Comparison of ENCODE assay signal across 26 cellular contexts in genomic region chr11:116689413-116690127, GRCh38.
"Had no signal": no experiment of that assay in that cellular context is flagged by ENCODE, and none has a peak within 500 bp of the region (broad histone marks: within the 10 kb centered on the region; RNA-seq: fewer than 3 reads in every experiment).

No MANE protein-coding gene starts in this region.

- H3K36me3 ChIP-seq: esophagus squamous epithelium, left lung, tibial nerve had no signal

- H3K36me3 Mint-ChIP-seq: activated naive CD4-positive, alpha-beta T cell treated with anti-CD3 and anti-CD28 coated beads, Interleukin-2, amount 50 U/mL, for 24 hours; stimulated activated naive B cell treated with anti-CD40 and anti-IgM and Interleukin-4, amounts not matched to agents 10 μg/mL and 1 μg/mL and 100 μg/mL, for 72 hours; WTC11 had no signal

- H3K4me1 ChIP-seq: left lung, tibial nerve had no signal

- H3K27ac ChIP-seq: esophagus squamous epithelium, left lung, tibial nerve had no signal

- H3K4me3 Mint-ChIP-seq: activated CD4-positive, alpha-beta T cell treated with anti-CD3 and anti-CD28 coated beads, Interleukin-2, amount 10 ng/mL, durations not matched to agents 7 days and 5 days; activated CD8-positive, alpha-beta T cell treated with anti-CD3 and anti-CD28 coated beads, Interleukin-2, amount 10 ng/mL, durations not matched to agents 7 days and 5 days; activated naive CD4-positive, alpha-beta T cell treated with anti-CD3 and anti-CD28 coated beads, Interleukin-2, amount 50 U/mL, for 24 hours; activated naive CD8-positive, alpha-beta T cell treated with anti-CD3 and anti-CD28 coated beads, Interleukin-2, amount 50 U/mL, for 24 hours; activated T-cell treated with anti-CD3 and anti-CD28 coated beads, Interleukin-2, amount 50 U/mL, for 4 hours; dendritic cell treated with granulocyte-macrophage colony-stimulating factor and Interleukin-4, amounts not matched to agents 40 ng/mL and 50 ng/mL, for 4 days; nephron; stimulated activated naive B cell treated with anti-CD40 and anti-IgM and Interleukin-4, amounts not matched to agents 10 μg/mL and 1 μg/mL and 100 μg/mL, for 72 hours; WTC11 had no signal

- H3K27me3 Mint-ChIP-seq: progenitor cell of endocrine pancreas had no signal

- H3K27ac Mint-ChIP-seq: activated CD4-positive, alpha-beta T cell treated with anti-CD3 and anti-CD28 coated beads, Interleukin-2, amount 10 ng/mL, durations not matched to agents 7 days and 5 days; activated CD8-positive, alpha-beta T cell treated with anti-CD3 and anti-CD28 coated beads, Interleukin-2, amount 10 ng/mL, durations not matched to agents 7 days and 5 days; activated naive CD4-positive, alpha-beta T cell treated with anti-CD3 and anti-CD28 coated beads, Interleukin-2, amount 50 U/mL, for 24 hours; activated naive CD8-positive, alpha-beta T cell treated with anti-CD3 and anti-CD28 coated beads, Interleukin-2, amount 50 U/mL, for 24 hours; activated T-helper 2 cell treated with anti-CD3 and anti-CD28 coated beads, Interferon-gamma antibody, Interleukin-2, Interleukin-4, amounts not matched to agents 10 μg/mL and 5 μg/mL and 100 μg/mL, durations not matched to agents 14 hours and 24 hours and 36 hours; dendritic cell treated with granulocyte-macrophage colony-stimulating factor and Interleukin-4, amounts not matched to agents 40 ng/mL and 50 ng/mL, for 4 days; progenitor cell of endocrine pancreas; WTC11 had no signal

- H3K9me3 Mint-ChIP-seq: activated CD4-positive, alpha-beta T cell treated with anti-CD3 and anti-CD28 coated beads, Interleukin-2, amount 10 ng/mL, durations not matched to agents 7 days and 5 days; activated naive CD4-positive, alpha-beta T cell treated with anti-CD3 and anti-CD28 coated beads, Interleukin-2, amount 50 U/mL, for 24 hours; activated naive CD8-positive, alpha-beta T cell treated with anti-CD3 and anti-CD28 coated beads, Interleukin-2, amount 50 U/mL, for 24 hours; activated T-cell treated with anti-CD3 and anti-CD28 coated beads, Interleukin-2, amount 50 U/mL, for 4 hours; activated T-helper 2 cell treated with anti-CD3 and anti-CD28 coated beads, Interferon-gamma antibody, Interleukin-2, Interleukin-4, amounts not matched to agents 10 μg/mL and 5 μg/mL and 100 μg/mL, durations not matched to agents 14 hours and 24 hours and 36 hours; dendritic cell treated with granulocyte-macrophage colony-stimulating factor and Interleukin-4, amounts not matched to agents 40 ng/mL and 50 ng/mL, for 4 days; nephron; stimulated activated naive B cell treated with anti-CD40 and anti-IgM and Interleukin-4, amounts not matched to agents 10 μg/mL and 1 μg/mL and 100 μg/mL, for 72 hours; WTC11 had no signal

- H3K9me3 ChIP-seq: esophagus squamous epithelium, left lung, mucosa of descending colon, tibial nerve had no signal

- DNase-seq: activated CD4-positive, alpha-beta T cell treated with anti-CD3 and anti-CD28 coated beads for 1 hour; activated CD4-positive, alpha-beta T cell treated with anti-CD3 and anti-CD28 coated beads, Interleukin-2, amount 10 ng/mL, durations not matched to agents 7 days and 5 days; activated CD8-positive, alpha-beta T cell treated with anti-CD3 and anti-CD28 coated beads, Interleukin-2, amount 10 ng/mL, durations not matched to agents 7 days and 5 days; activated naive CD8-positive, alpha-beta T cell treated with anti-CD3 and anti-CD28 coated beads, Interleukin-2, amount 50 U/mL, for 24 hours; activated T-cell treated with anti-CD3 and anti-CD28 coated beads, Interleukin-2, amount 50 U/mL, for 4 hours; amygdala; central memory CD4-positive, alpha-beta T cell; effector CD4-positive, alpha-beta T cell; esophagus squamous epithelium; foreskin melanocyte; kidney glomerular epithelial cell; left lung; mucosa of descending colon; stimulated activated CD4-positive, alpha-beta T cell treated with anti-CD3 and anti-CD28 coated beads, Interleukin-15, amount 100 ng/mL, for 24 hours; stimulated activated CD4-positive, alpha-beta T cell treated with anti-CD3 and anti-CD28 coated beads, Interleukin-2, amount 100 ng/mL, for 24 hours; stimulated activated naive B cell treated with anti-CD40 and anti-IgM and Interleukin-4, amounts not matched to agents 10 μg/mL and 1 μg/mL and 100 μg/mL, for 72 hours; T-helper 2 cell had no signal

- H3K4me1 Mint-ChIP-seq: activated naive CD4-positive, alpha-beta T cell treated with anti-CD3 and anti-CD28 coated beads, Interleukin-2, amount 50 U/mL, for 24 hours; activated naive CD8-positive, alpha-beta T cell treated with anti-CD3 and anti-CD28 coated beads, Interleukin-2, amount 50 U/mL, for 24 hours had no signal

- H3K4me3 ChIP-seq: esophagus squamous epithelium, left lung, lung, mucosa of descending colon, smooth muscle cell, tibial nerve had no signal

- ATAC-seq: activated CD8-positive, alpha-beta T cell treated with anti-CD3 and anti-CD28 coated beads, Interleukin-2, amount 10 ng/mL, durations not matched to agents 7 days and 5 days; activated naive CD8-positive, alpha-beta T cell treated with anti-CD3 and anti-CD28 coated beads, Interleukin-2, amount 50 U/mL, for 24 hours; activated T-cell treated with anti-CD3 and anti-CD28 coated beads, Interleukin-2, amount 50 U/mL, for 4 hours; left lung; mucosa of descending colon; stimulated activated naive B cell treated with anti-CD40 and anti-IgM and Interleukin-4, amounts not matched to agents 10 μg/mL and 1 μg/mL and 100 μg/mL, for 72 hours; WTC11 had no signal
